In the genomic region with DNA sequence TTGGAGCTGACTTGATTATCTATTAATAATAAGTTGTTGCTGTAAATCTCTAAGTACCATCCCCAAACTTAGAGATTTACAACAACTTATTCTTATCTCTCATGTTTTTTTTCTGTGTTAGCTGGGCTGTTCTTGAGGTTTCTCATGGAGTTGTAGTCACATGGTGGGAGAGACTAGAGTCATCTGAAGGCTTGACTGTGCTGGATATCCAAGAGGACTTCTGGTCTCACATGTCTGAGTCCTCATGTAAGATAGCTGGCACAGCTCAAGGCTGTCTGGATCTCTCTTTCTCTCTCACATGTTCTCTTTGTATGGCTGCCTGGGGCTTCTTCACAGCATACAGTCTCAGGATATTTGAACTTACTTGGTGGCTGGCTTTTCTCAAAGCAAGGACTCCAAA, we compare ENCODE assay signal across 17 cellular contexts.
"Had no signal": no experiment of that assay in that cellular context is flagged by ENCODE, and none has a peak within 500 bp of the region (broad histone marks: within the 10 kb centered on the region; RNA-seq: fewer than 3 reads in every experiment).

No MANE protein-coding gene starts in this region.

- H3K27ac ChIP-seq: colonic mucosa, foreskin keratinocyte, neural progenitor cell, ovary, right lobe of liver, uterus had no signal

- DNase-seq: colonic mucosa; effector CD4-positive, alpha-beta T cell; endodermal cell; erythroblast; foreskin keratinocyte; hippocampal formation; mesendoderm; naive thymus-derived CD4-positive, alpha-beta T cell; ovary; right lobe of liver; stimulated activated CD4-positive, alpha-beta T cell treated with anti-CD3 and anti-CD28 coated beads, Interleukin-2, amount 100 ng/mL, for 24 hours; stimulated activated CD4-positive, alpha-beta T cell treated with anti-CD3 and anti-CD28 coated beads, Interleukin-4, amount 100 ng/mL, for 4 hours; stimulated activated naive B cell treated with anti-CD40 and anti-IgM and Interleukin-4, amounts not matched to agents 10 μg/mL and 1 μg/mL and 100 μg/mL, for 72 hours; stimulated activated naive CD8-positive, alpha-beta T cell treated with anti-CD3 and anti-CD28 coated beads, Interleukin-15, amount 100 ng/mL, for 72 hours; uterus had no signal

- H3K36me3 Mint-ChIP-seq: naive thymus-derived CD4-positive, alpha-beta T cell; neural progenitor cell; stimulated activated naive B cell treated with anti-CD40 and anti-IgM and Interleukin-4, amounts not matched to agents 10 μg/mL and 1 μg/mL and 100 μg/mL, for 72 hours; type B pancreatic cell had no signal

- H3K4me1 ChIP-seq: colonic mucosa, foreskin keratinocyte, right lobe of liver, uterus had no signal

- H3K4me3 Mint-ChIP-seq: endodermal cell; naive thymus-derived CD4-positive, alpha-beta T cell; neural progenitor cell; stimulated activated naive B cell treated with anti-CD40 and anti-IgM and Interleukin-4, amounts not matched to agents 10 μg/mL and 1 μg/mL and 100 μg/mL, for 72 hours; stimulated activated naive CD8-positive, alpha-beta T cell treated with anti-CD3 and anti-CD28 coated beads, Interleukin-15, amount 100 ng/mL, for 72 hours; type B pancreatic cell had no signal

- H3K27me3 Mint-ChIP-seq: stimulated activated naive B cell treated with anti-CD40 and anti-IgM and Interleukin-4, amounts not matched to agents 10 μg/mL and 1 μg/mL and 100 μg/mL, for 72 hours; type B pancreatic cell had no signal

- ATAC-seq: foreskin keratinocyte; naive thymus-derived CD4-positive, alpha-beta T cell; right lobe of liver; stimulated activated naive B cell treated with anti-CD40 and anti-IgM and Interleukin-4, amounts not matched to agents 10 μg/mL and 1 μg/mL and 100 μg/mL, for 72 hours; stimulated activated naive CD8-positive, alpha-beta T cell treated with anti-CD3 and anti-CD28 coated beads, Interleukin-15, amount 100 ng/mL, for 72 hours had no signal

- H3K9me3 Mint-ChIP-seq: endodermal cell; neural progenitor cell; stimulated activated naive B cell treated with anti-CD40 and anti-IgM and Interleukin-4, amounts not matched to agents 10 μg/mL and 1 μg/mL and 100 μg/mL, for 72 hours; stimulated activated naive CD8-positive, alpha-beta T cell treated with anti-CD3 and anti-CD28 coated beads, Interleukin-15, amount 100 ng/mL, for 72 hours; type B pancreatic cell had no signal

- H3K9me3 ChIP-seq: colonic mucosa, ovary, right lobe of liver, uterus had no signal

- H3K27me3 ChIP-seq: colonic mucosa, neural progenitor cell, ovary, right lobe of liver, uterus had no signal

- H3K27ac Mint-ChIP-seq: endodermal cell; neural progenitor cell; stimulated activated naive B cell treated with anti-CD40 and anti-IgM and Interleukin-4, amounts not matched to agents 10 μg/mL and 1 μg/mL and 100 μg/mL, for 72 hours; stimulated activated naive CD8-positive, alpha-beta T cell treated with anti-CD3 and anti-CD28 coated beads, Interleukin-15, amount 100 ng/mL, for 72 hours; type B pancreatic cell had no signal

- H3K4me1 Mint-ChIP-seq: naive thymus-derived CD4-positive, alpha-beta T cell; stimulated activated naive B cell treated with anti-CD40 and anti-IgM and Interleukin-4, amounts not matched to agents 10 μg/mL and 1 μg/mL and 100 μg/mL, for 72 hours; stimulated activated naive CD8-positive, alpha-beta T cell treated with anti-CD3 and anti-CD28 coated beads, Interleukin-15, amount 100 ng/mL, for 72 hours had no signal

- H3K36me3 ChIP-seq: colonic mucosa, neural progenitor cell, ovary, right lobe of liver, uterus had no signal

- H3K4me3 ChIP-seq: colonic mucosa, neural progenitor cell, ovary, right lobe of liver, uterus had no signal
